ENCODE assay signal across 23 cellular contexts in the genomic region with DNA sequence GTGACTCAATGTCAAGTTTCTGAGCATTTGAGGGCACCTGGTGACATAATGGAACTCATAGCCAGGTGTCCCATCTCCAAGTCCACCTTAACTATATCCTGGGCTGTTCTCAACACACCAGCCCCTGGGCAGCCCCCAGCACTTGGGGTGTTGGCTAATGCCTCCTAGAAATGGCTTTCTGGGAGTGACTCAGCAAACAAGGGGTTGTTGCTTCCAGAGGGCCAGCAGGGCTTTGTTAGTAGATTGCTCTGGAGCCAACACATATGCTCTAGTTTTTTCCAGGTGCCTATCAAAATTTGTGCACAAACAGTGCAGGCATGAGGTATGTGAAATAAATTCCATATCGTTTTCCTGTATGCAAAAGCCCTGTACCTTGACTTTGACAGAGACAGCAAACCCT.
"Had no signal": no experiment of that assay in that cellular context is flagged by ENCODE, and none has a peak within 500 bp of the region (broad histone marks: within the 10 kb centered on the region; RNA-seq: fewer than 3 reads in every experiment).

No MANE protein-coding gene starts in this region.

- H3K4me3 Mint-ChIP-seq: activated CD8-positive, alpha-beta memory T cell treated with anti-CD3 and anti-CD28 coated beads, Interleukin-2, amount 10 ng/mL, durations not matched to agents 7 days and 5 days; activated naive CD4-positive, alpha-beta T cell treated with anti-CD3 and anti-CD28 coated beads, Interleukin-2, amount 50 U/mL, for 24 hours; activated T-cell treated with anti-CD3 and anti-CD28 coated beads, Interleukin-2, amount 50 U/mL, for 24 hours; activated T-helper 1 cell treated with anti-CD3 and anti-CD28 coated beads, Interleukin-12 subunit alpha, Interleukin-12 subunit beta, Interleukin-2, Interleukin-4 antibody, amounts not matched to agents 30 ng/mL and 10 ng/mL and 1 ng/mL, durations not matched to agents 14 hours and 24 hours and 36 hours; T-helper 1 cell treated with Interleukin-12 subunit alpha and Interleukin-12 subunit beta and Interleukin-4 antibody, amounts not matched to agents 30 μg/mL and 1 μg/mL, for 36 hours had no signal

- H3K36me3 Mint-ChIP-seq: activated CD8-positive, alpha-beta memory T cell treated with anti-CD3 and anti-CD28 coated beads, Interleukin-2, amount 10 ng/mL, durations not matched to agents 7 days and 5 days; activated naive CD4-positive, alpha-beta T cell treated with anti-CD3 and anti-CD28 coated beads, Interleukin-2, amount 50 U/mL, for 24 hours had no signal

- H3K27me3 Mint-ChIP-seq: activated CD8-positive, alpha-beta memory T cell treated with anti-CD3 and anti-CD28 coated beads, Interleukin-2, amount 10 ng/mL, durations not matched to agents 7 days and 5 days; activated T-cell treated with anti-CD3 and anti-CD28 coated beads, Interleukin-2, amount 50 U/mL, for 24 hours had no signal

- ATAC-seq: activated CD4-positive, CD25-positive, alpha-beta regulatory T cell treated with anti-CD3 and anti-CD28 coated beads, Interleukin-2, amount 50 U/mL, for 24 hours; activated CD8-positive, alpha-beta memory T cell treated with anti-CD3 and anti-CD28 coated beads, Interleukin-2, amount 10 ng/mL, durations not matched to agents 7 days and 5 days; Panc1; Right ventricle myocardium inferior had no signal

- H3K9me3 Mint-ChIP-seq: activated naive CD4-positive, alpha-beta T cell treated with anti-CD3 and anti-CD28 coated beads, Interleukin-2, amount 50 U/mL, for 24 hours; activated T-cell treated with anti-CD3 and anti-CD28 coated beads, Interleukin-2, amount 50 U/mL, for 24 hours; activated T-helper 1 cell treated with anti-CD3 and anti-CD28 coated beads, Interleukin-12 subunit alpha, Interleukin-12 subunit beta, Interleukin-2, Interleukin-4 antibody, amounts not matched to agents 30 ng/mL and 10 ng/mL and 1 ng/mL, durations not matched to agents 14 hours and 24 hours and 36 hours; T-helper 1 cell treated with Interleukin-12 subunit alpha and Interleukin-12 subunit beta and Interleukin-4 antibody, amounts not matched to agents 30 μg/mL and 1 μg/mL, for 36 hours had no signal

- DNase-seq: activated CD4-positive, alpha-beta T cell treated with anti-CD3 and anti-CD28 coated beads for 4 hours; activated CD4-positive, alpha-beta T cell treated with anti-CD3 and anti-CD28 coated beads, Interleukin-2, amount 50 U/mL, for 48 hours; activated CD8-positive, alpha-beta memory T cell treated with anti-CD3 and anti-CD28 coated beads, Interleukin-2, amount 10 ng/mL, durations not matched to agents 7 days and 5 days; activated effector memory CD4-positive, alpha-beta T cell treated with Interleukin-2 at 50 U/mL for 16 hours; activated naive CD4-positive, alpha-beta T cell; activated T-cell treated with anti-CD3 and anti-CD28 coated beads, Interleukin-2, amount 50 U/mL, for 24 hours; aorta; central memory CD4-positive, alpha-beta T cell; Kasumi-1; NCI-H1105 treated with DMSO at 0.1 percent for 48 hours; NCI-H1436 treated with DMSO at 0.1 percent for 48 hours; NCI-H187 treated with DMSO at 0.1 percent for 48 hours; NCI-H2081 treated with DMSO at 0.1 percent for 48 hours; NCI-H446; NCI-H524; NCI-H774; RPMI8226 had no signal

- H3K27ac Mint-ChIP-seq: activated CD8-positive, alpha-beta memory T cell treated with anti-CD3 and anti-CD28 coated beads, Interleukin-2, amount 10 ng/mL, durations not matched to agents 7 days and 5 days; activated naive CD4-positive, alpha-beta T cell treated with anti-CD3 and anti-CD28 coated beads, Interleukin-2, amount 50 U/mL, for 24 hours; activated T-cell treated with anti-CD3 and anti-CD28 coated beads, Interleukin-2, amount 50 U/mL, for 24 hours; activated T-helper 1 cell treated with anti-CD3 and anti-CD28 coated beads, Interleukin-12 subunit alpha, Interleukin-12 subunit beta, Interleukin-2, Interleukin-4 antibody, amounts not matched to agents 30 ng/mL and 10 ng/mL and 1 ng/mL, durations not matched to agents 14 hours and 24 hours and 36 hours; T-helper 1 cell treated with Interleukin-12 subunit alpha and Interleukin-12 subunit beta and Interleukin-4 antibody, amounts not matched to agents 30 μg/mL and 1 μg/mL, for 36 hours had no signal

- H3K4me1 Mint-ChIP-seq: activated CD8-positive, alpha-beta memory T cell treated with anti-CD3 and anti-CD28 coated beads, Interleukin-2, amount 10 ng/mL, durations not matched to agents 7 days and 5 days; activated naive CD4-positive, alpha-beta T cell treated with anti-CD3 and anti-CD28 coated beads, Interleukin-2, amount 50 U/mL, for 24 hours had no signal
